In the genomic region with DNA sequence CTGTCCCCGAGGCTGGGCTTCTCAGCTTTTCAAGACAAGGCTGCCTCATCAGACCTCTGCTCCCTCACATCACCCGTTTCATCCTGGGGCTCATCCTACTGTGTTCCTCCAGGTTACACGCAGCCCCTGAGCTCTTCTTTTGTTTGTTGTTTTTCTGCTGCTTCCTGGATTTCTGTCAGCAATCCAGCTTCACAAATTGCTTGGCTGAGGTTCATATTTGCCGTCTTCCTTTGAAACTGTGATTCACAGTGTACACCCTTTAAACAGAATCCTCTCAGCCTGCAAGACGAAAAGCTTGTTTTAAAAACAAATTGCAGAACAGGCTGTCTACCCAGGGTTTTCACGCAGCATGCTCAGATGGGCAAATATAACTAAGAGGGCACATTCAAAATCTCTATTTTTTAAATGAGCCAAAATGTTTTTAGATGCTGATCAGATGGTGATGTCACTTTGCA, we compare ENCODE assay signal across 12 cellular contexts. TPM values are rescaled to one million over a fixed set of nuclear protein-coding genes. Genes with fewer than 3 reads are reported as not detected.
A peak's percentile ranks its signal among the peaks of the same experiment; 100 is the strongest.
DNase-seq lines count a peak whose midpoint lies in the region; ATAC-seq and TF ChIP-seq lines count a peak whose summit lies in the region.
"Had no signal": no experiment of that assay in that cellular context is flagged by ENCODE, and none has a peak within 500 bp of the region (broad histone marks: within the 10 kb centered on the region; RNA-seq: fewer than 3 reads in every experiment).

No MANE protein-coding gene starts in this region.

- H3K4me3 ChIP-seq in brain microvascular endothelial cell (ENCODE audit: low read depth, low read length) (no peak overlapping the region), vagina (peak overlapping the region; percentile 15 to 18)

- H3K27ac ChIP-seq in brain microvascular endothelial cell (no peak overlapping the region), vagina (peak overlapping the region; percentile 4)
- H3K27ac ChIP-seq: C4-2B had no signal

- H3K4me1 Mint-ChIP-seq in progenitor cell of endocrine pancreas (ENCODE audit: low read depth) = peaks cover 5% of the 10 kb centered on the region
- H3K4me1 Mint-ChIP-seq in activated naive CD4-positive, alpha-beta T cell treated with anti-CD3 and anti-CD28 coated beads for 36 hours (ENCODE audit: low read depth) = no peaks in the 10 kb centered on the region
- H3K4me1 Mint-ChIP-seq: activated naive CD4-positive, alpha-beta T cell treated with anti-CD3 and anti-CD28 coated beads, Interleukin-2, amount 50 U/mL, for 24 hours had no signal

- TF ChIP-seq POLR2A in vagina (IDR thresholded peaks at IDR 0.05) = no peak

- H3K4me3 Mint-ChIP-seq in progenitor cell of endocrine pancreas (ENCODE audit: low read depth) = no peak overlapping the region
- no peak overlapping the region for H3K4me3 Mint-ChIP-seq in activated naive CD4-positive, alpha-beta T cell treated with anti-CD3 and anti-CD28 coated beads for 36 hours
- H3K4me3 Mint-ChIP-seq: activated naive CD4-positive, alpha-beta T cell treated with anti-CD3 and anti-CD28 coated beads, Interleukin-2, amount 50 U/mL, for 24 hours had no signal

- in situ Hi-C loops in brain microvascular endothelial cell (cut with HindIII; ENCODE audit: low pct_ligation_motif_present, low sequenced_read_pairs) = no loop called here

- intact Hi-C loops in left ventricle myocardium superior (cut with micrococcal nuclease) = no loop called here
- intact Hi-C loops in left cardiac atrium (cut with DNase I) = no loop called here
- intact Hi-C loops in vagina (cut with DNase I) = no loop called here
- intact Hi-C loops in activated naive CD4-positive, alpha-beta T cell treated with anti-CD3 and anti-CD28 coated beads for 36 hours (cut with micrococcal nuclease) = no loop called here

- H3K27ac Mint-ChIP-seq in progenitor cell of endocrine pancreas = no peak overlapping the region
- no peak overlapping the region for H3K27ac Mint-ChIP-seq in activated naive CD4-positive, alpha-beta T cell treated with anti-CD3 and anti-CD28 coated beads for 36 hours
- H3K27ac Mint-ChIP-seq: activated naive CD4-positive, alpha-beta T cell treated with anti-CD3 and anti-CD28 coated beads, Interleukin-2, amount 50 U/mL, for 24 hours had no signal

- peaks cover 15% of the 10 kb centered on the region for H3K27me3 Mint-ChIP-seq in progenitor cell of endocrine pancreas
- peaks cover 7% of the 10 kb centered on the region for H3K27me3 Mint-ChIP-seq in activated naive CD4-positive, alpha-beta T cell treated with anti-CD3 and anti-CD28 coated beads for 36 hours (ENCODE audit: low read depth)

- no peaks in the 10 kb centered on the region for H3K27me3 ChIP-seq in brain microvascular endothelial cell (replicated peaks)
- H3K27me3 ChIP-seq in vagina = no peaks in the 10 kb centered on the region

- H3K4me1 ChIP-seq in vagina = no peaks in the 10 kb centered on the region

- TF ChIP-seq CTCF in brain microvascular endothelial cell (IDR thresholded peaks at IDR 0.05; ENCODE audit: low read depth, low read length, missing control alignments) (no peak), vagina (IDR thresholded peaks at IDR 0.05) (no peak), progenitor cell of endocrine pancreas (IDR thresholded peaks at IDR 0.05; ENCODE audit: unreplicated experiment) (no peak)

- H3K9me3 ChIP-seq in vagina = no peaks in the 10 kb centered on the region

- CTCF ChIA-PET in activated naive CD4-positive, alpha-beta T cell treated with anti-CD3 and anti-CD28 coated beads for 36 hours (lab: Charles Lee) = interaction anchor here (0.5 kb wide), 1 partner anchor 138 kb away, joined by 5 read pairs; no protein-coding TSS in a partner anchor

- DNase-seq in left ventricle myocardium superior (no peak), left cardiac atrium (no peak), brain microvascular endothelial cell (peak; percentile 43), kidney tubule cell (ENCODE audit: low spot score) (peak; percentile 25), vagina (ENCODE audit: extremely low spot score in 2 of 2) (no peak), RKO (ENCODE audit: low spot score) (no peak), progenitor cell of endocrine pancreas (ENCODE audit: low spot score, unreplicated experiment) (no peak)
- no peak for DNase-seq in activated naive CD4-positive, alpha-beta T cell treated with anti-CD3 and anti-CD28 coated beads for 36 hours
- DNase-seq: NCI-H1105; stimulated activated CD4-positive, alpha-beta T cell treated with anti-CD3 and anti-CD28 coated beads, Interleukin-1b, Interleukin-23, amount 100 ng/mL, for 48 hours had no signal

- H3K36me3 ChIP-seq in brain microvascular endothelial cell (replicated peaks) (no peaks in the 10 kb centered on the region), vagina (no peaks in the 10 kb centered on the region)

- H3K36me3 Mint-ChIP-seq in progenitor cell of endocrine pancreas (ENCODE audit: insufficient read depth) = no peaks in the 10 kb centered on the region
- H3K36me3 Mint-ChIP-seq in activated naive CD4-positive, alpha-beta T cell treated with anti-CD3 and anti-CD28 coated beads for 36 hours (ENCODE audit: low read depth) = no peaks in the 10 kb centered on the region
- H3K36me3 Mint-ChIP-seq: activated naive CD4-positive, alpha-beta T cell treated with anti-CD3 and anti-CD28 coated beads, Interleukin-2, amount 50 U/mL, for 24 hours had no signal

- no peaks in the 10 kb centered on the region for H3K9me3 Mint-ChIP-seq in progenitor cell of endocrine pancreas (ENCODE audit: low read depth)
- no peaks in the 10 kb centered on the region for H3K9me3 Mint-ChIP-seq in activated naive CD4-positive, alpha-beta T cell treated with anti-CD3 and anti-CD28 coated beads for 36 hours
- H3K9me3 Mint-ChIP-seq: activated naive CD4-positive, alpha-beta T cell treated with anti-CD3 and anti-CD28 coated beads, Interleukin-2, amount 50 U/mL, for 24 hours had no signal

- ATAC-seq in left ventricle myocardium superior = peak; percentile 26
- no peak for ATAC-seq in left cardiac atrium

RNA-seq across cellular contexts. Expression of gene PARD3, which starts 39.1 kb away (rescaled TPM):
- total RNA-seq in left ventricle myocardium superior (25.3 TPM), left cardiac atrium (10 to 100 TPM; 23.1 to 29.7 TPM), vagina (95.5 TPM), progenitor cell of endocrine pancreas (78.7 and 85.3 TPM in 2 replicates)
- 1 to 10 TPM; 3.6 to 4.0 TPM for total RNA-seq in activated naive CD4-positive, alpha-beta T cell treated with anti-CD3 and anti-CD28 coated beads for 36 hours

Comparison
In these comparisons a context has a peak if more than half of its experiments do, and no peak if none do; other contexts are left out.
1. DNase-seq: peak in brain microvascular endothelial cell (single experiment) and kidney tubule cell (single experiment); none in left ventricle myocardium superior (single experiment), left cardiac atrium (single experiment), vagina (0 of 2), RKO (single experiment), progenitor cell of endocrine pancreas (single experiment) and activated naive CD4-positive, alpha-beta T cell treated with anti-CD3 and anti-CD28 coated beads for 36 hours (single experiment).